In the genomic region with DNA sequence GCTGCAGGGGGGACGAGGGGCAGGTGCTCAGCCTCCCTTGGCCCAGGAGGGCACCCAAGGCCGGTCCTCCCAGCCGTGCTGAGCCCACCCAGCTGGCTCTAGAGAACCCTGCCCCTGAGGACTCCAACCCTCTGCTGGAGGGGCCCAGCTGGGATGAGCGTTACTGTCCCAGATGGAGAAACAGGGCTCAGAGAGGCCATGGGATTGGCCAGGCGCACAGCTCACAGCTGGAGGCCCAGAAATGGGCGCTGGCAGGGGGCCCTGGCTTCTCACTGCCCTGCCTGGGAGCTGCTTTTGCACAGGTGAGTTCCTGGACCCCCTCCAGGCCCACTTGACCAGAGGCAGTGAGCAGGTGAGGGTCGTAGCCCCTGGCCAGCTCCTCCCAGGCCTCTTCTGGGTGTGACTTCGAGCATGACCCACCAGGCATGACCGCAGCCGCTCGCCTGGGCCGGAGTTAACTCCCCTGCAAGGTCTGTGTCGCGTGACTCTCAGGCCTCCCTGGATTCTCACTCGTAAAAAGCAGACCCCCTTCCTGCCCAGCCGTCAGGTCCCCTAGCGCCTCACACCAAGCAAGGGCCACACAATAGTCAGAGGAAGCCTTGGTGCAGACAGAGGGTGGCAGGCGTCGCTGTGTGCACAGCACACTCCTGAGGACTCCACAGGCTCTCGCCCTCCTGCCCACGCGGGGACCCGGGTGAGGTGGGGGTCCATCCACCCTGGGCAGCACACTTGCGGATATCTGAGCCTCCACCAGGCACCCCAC, we compare ENCODE assay signal across 2 cellular contexts.
TF ChIP-seq lines count a peak whose summit lies in the region.

No MANE protein-coding gene starts in this region.

TF ChIP-seq in SK-N-SH, 30 proteins besides CTCF, POLR2A, EP300 and RAD21:
- TF ChIP-seq NFIC (IDR thresholded peaks at IDR 0.05; ENCODE audit: borderline replicate concordance) (no peak), TCF12 (IDR thresholded peaks at IDR 0.05) (no peak), RCOR1 (IDR thresholded peaks at IDR 0.05; ENCODE audit: low read length) (no peak), POLR2AphosphoS5 (IDR thresholded peaks at IDR 0.05; ENCODE audit: low read depth, low read length) (no peak), EZH2phosphoT487 (IDR thresholded peaks at IDR 0.05; ENCODE audit: borderline replicate concordance, low read depth) (no peak), FOXJ3 (CRISPR knock-in tag; IDR thresholded peaks at IDR 0.05) (no peak), GABPA (IDR thresholded peaks at IDR 0.05; ENCODE audit: low read depth) (no peak), YY1 (IDR thresholded peaks at IDR 0.05; ENCODE audit: low read depth) (no peak), MEF2A (IDR thresholded peaks at IDR 0.05; ENCODE audit: borderline replicate concordance, low read depth) (no peak), SIN3A (IDR thresholded peaks at IDR 0.05; ENCODE audit: borderline replicate concordance, low read depth, low read length) (no peak), NRF1 (IDR thresholded peaks at IDR 0.05; ENCODE audit: low read depth, low read length) (no peak), TAF1 (IDR thresholded peaks at IDR 0.05; ENCODE audit: borderline replicate concordance, low read depth, low read length) (no peak), JUND (IDR thresholded peaks at IDR 0.05) (no peak), MXI1 (IDR thresholded peaks at IDR 0.05; ENCODE audit: low read depth, low read length) (no peak)
- TF ChIP-seq, protein P1, sequence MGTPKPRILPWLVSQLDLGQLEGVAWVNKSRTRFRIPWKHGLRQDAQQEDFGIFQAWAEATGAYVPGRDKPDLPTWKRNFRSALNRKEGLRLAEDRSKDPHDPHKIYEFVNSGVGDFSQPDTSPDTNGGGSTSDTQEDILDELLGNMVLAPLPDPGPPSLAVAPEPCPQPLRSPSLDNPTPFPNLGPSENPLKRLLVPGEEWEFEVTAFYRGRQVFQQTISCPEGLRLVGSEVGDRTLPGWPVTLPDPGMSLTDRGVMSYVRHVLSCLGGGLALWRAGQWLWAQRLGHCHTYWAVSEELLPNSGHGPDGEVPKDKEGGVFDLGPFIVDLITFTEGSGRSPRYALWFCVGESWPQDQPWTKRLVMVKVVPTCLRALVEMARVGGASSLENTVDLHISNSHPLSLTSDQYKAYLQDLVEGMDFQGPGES (IDR thresholded peaks at IDR 0.05; ENCODE audit: low read depth, low read length): no peak
- TF ChIP-seq, protein P2, sequence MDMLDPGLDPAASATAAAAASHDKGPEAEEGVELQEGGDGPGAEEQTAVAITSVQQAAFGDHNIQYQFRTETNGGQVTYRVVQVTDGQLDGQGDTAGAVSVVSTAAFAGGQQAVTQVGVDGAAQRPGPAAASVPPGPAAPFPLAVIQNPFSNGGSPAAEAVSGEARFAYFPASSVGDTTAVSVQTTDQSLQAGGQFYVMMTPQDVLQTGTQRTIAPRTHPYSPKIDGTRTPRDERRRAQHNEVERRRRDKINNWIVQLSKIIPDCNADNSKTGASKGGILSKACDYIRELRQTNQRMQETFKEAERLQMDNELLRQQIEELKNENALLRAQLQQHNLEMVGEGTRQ (IDR thresholded peaks at IDR 0.05; ENCODE audit: borderline replicate concordance, low read depth, low read length): no peak

TF ChIP-seq in SK-N-SH treated with all-trans-retinoic acid at 6 μM for 48 hours, 23 proteins besides CTCF, POLR2A, EP300 and RAD21:
- TF ChIP-seq TCF4 (CRISPR knock-in tag; IDR thresholded peaks at IDR 0.05; ENCODE audit: borderline replicate concordance) (no peak), GLIS3 (CRISPR knock-in tag; IDR thresholded peaks at IDR 0.05) (no peak), PPARA (CRISPR knock-in tag; IDR thresholded peaks at IDR 0.05; ENCODE audit: borderline replicate concordance) (no peak), CSDC2 (CRISPR knock-in tag; IDR thresholded peaks at IDR 0.05) (no peak), ZNF70 (CRISPR knock-in tag; IDR thresholded peaks at IDR 0.05) (no peak), ZFP30 (CRISPR knock-in tag; IDR thresholded peaks at IDR 0.05) (no peak), ARNTL (CRISPR knock-in tag; IDR thresholded peaks at IDR 0.05; ENCODE audit: borderline replicate concordance, low read depth) (no peak), BACH2 (CRISPR knock-in tag; IDR thresholded peaks at IDR 0.05; ENCODE audit: borderline replicate concordance) (no peak), RARB (CRISPR knock-in tag; IDR thresholded peaks at IDR 0.05) (no peak), OSR1 (CRISPR knock-in tag; IDR thresholded peaks at IDR 0.05) (no peak), ESRRG (CRISPR knock-in tag; IDR thresholded peaks at IDR 0.05) (no peak), ZNF8 (CRISPR knock-in tag; IDR thresholded peaks at IDR 0.05) (no peak), ZNF565 (CRISPR knock-in tag; conservative IDR thresholded peaks at IDR 0.05; ENCODE audit: low read depth) (no peak), ZFP3 (CRISPR knock-in tag; IDR thresholded peaks at IDR 0.05) (no peak), SNAI2 (CRISPR knock-in tag; IDR thresholded peaks at IDR 0.05) (no peak)
- TF ChIP-seq, protein P3, sequence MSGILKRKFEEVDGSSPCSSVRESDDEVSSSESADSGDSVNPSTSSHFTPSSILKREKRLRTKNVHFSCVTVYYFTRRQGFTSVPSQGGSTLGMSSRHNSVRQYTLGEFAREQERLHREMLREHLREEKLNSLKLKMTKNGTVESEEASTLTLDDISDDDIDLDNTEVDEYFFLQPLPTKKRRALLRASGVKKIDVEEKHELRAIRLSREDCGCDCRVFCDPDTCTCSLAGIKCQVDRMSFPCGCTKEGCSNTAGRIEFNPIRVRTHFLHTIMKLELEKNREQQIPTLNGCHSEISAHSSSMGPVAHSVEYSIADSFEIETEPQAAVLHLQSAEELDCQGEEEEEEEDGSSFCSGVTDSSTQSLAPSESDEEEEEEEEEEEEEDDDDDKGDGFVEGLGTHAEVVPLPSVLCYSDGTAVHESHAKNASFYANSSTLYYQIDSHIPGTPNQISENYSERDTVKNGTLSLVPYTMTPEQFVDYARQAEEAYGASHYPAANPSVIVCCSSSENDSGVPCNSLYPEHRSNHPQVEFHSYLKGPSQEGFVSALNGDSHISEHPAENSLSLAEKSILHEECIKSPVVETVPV (CRISPR knock-in tag; IDR thresholded peaks at IDR 0.05): no peak
- TF ChIP-seq, protein P4, sequence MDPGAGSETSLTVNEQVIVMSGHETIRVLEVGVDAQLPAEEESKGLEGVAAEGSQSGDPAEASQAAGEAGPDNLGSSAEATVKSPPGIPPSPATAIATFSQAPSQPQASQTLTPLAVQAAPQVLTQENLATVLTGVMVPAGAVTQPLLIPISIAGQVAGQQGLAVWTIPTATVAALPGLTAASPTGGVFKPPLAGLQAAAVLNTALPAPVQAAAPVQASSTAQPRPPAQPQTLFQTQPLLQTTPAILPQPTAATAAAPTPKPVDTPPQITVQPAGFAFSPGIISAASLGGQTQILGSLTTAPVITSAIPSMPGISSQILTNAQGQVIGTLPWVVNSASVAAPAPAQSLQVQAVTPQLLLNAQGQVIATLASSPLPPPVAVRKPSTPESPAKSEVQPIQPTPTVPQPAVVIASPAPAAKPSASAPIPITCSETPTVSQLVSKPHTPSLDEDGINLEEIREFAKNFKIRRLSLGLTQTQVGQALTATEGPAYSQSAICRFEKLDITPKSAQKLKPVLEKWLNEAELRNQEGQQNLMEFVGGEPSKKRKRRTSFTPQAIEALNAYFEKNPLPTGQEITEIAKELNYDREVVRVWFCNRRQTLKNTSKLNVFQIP (CRISPR knock-in tag; IDR thresholded peaks at IDR 0.05; ENCODE audit: borderline replicate concordance, low read depth): no peak
